Comparison of ENCODE assay signal across 8 cellular contexts in genomic region chr11:8566613-8567210, GRCh38. TPM values are rescaled to one million over a fixed set of nuclear protein-coding genes. Genes with fewer than 3 reads are reported as not detected.
DNase-seq lines count a peak whose midpoint lies in the region; ATAC-seq and TF ChIP-seq lines count a peak whose summit lies in the region.

No MANE protein-coding gene starts in this region.

- peak; percentile 54 to 67 (median 60) for ATAC-seq in right lobe of liver

- H3K4me1 ChIP-seq in HEK293 (ENCODE audit: control insufficient read depth, insufficient read depth, low read length) (no peaks in the 10 kb centered on the region), mammary epithelial cell (ENCODE audit: insufficient read depth, low read length) (peaks cover 13% of the 10 kb centered on the region), right lobe of liver (no peaks in the 10 kb centered on the region)

- H3K79me2 ChIP-seq in mammary epithelial cell (ENCODE audit: insufficient read depth, low read length) = no peaks in the 10 kb centered on the region

- no peak for TF ChIP-seq POLR2A in right lobe of liver (IDR thresholded peaks at IDR 0.05)

- no peaks in the 10 kb centered on the region for H3K9me3 ChIP-seq in HEK293 (ENCODE audit: control insufficient read depth, insufficient read depth, low read depth, low read length)
- H3K9me3 ChIP-seq in mammary epithelial cell (replicated peaks; ENCODE audit: insufficient read depth, low read length) = peaks cover 2% of the 10 kb centered on the region
- H3K9me3 ChIP-seq in right lobe of liver = no peaks in the 10 kb centered on the region

- no TSS peak for BruUV-seq in mammary epithelial cell (replicated peaks; lab: Mats Ljungman, UMichigan)

- DNase-seq in DMS79 treated with DMSO at 0.1 percent for 48 hours (lab: John Stamatoyannopoulos, UW) = peak; percentile 57
- DNase-seq in NCI-H446 treated with DMSO at 0.1 percent for 48 hours (lab: John Stamatoyannopoulos, UW) = peak; percentile 44
- peak; percentile 55 for DNase-seq in mammary epithelial cell
- no peak for DNase-seq in right lobe of liver
- DNase-seq in HuH-7 (ENCODE audit: low spot score) = no peak
- DNase-seq in activated naive CD4-positive, alpha-beta T cell treated with Interleukin-2 at 50 U/mL for 16 hours = no peak
- no peak for DNase-seq in mucosa of gallbladder (ENCODE audit: low spot score)

- no peak overlapping the region for H2AFZ ChIP-seq in mammary epithelial cell (ENCODE audit: low read depth, low read length)

- TF ChIP-seq CTCF in HEK293 (tag by site-specific recombination; IDR thresholded peaks at IDR 0.05) = no peak
- TF ChIP-seq CTCF in mammary epithelial cell (conservative IDR thresholded peaks at IDR 0.05 in 1 of 2, IDR thresholded peaks at IDR 0.05 in 1 of 2; ENCODE audit: extremely low read depth in 1 of 2, insufficient read depth in 1 of 2, low read depth in 1 of 2, low read length in 2 of 2) = peak; percentile 43 to 50
- peak; percentile 66 to 77 (median 69) for TF ChIP-seq CTCF in right lobe of liver (IDR thresholded peaks at IDR 0.05)

- in situ Hi-C loops in mammary epithelial cell (cut with MboI; ENCODE audit: low sequenced_read_pairs in 2 of 2) = loop anchor here (10.0 kb wide), 1 partner anchor 342 kb away; no protein-coding TSS in a partner anchor

- no peaks in the 10 kb centered on the region for H4K20me1 ChIP-seq in mammary epithelial cell (ENCODE audit: insufficient read depth, low read length)

- H3K27me3 ChIP-seq in mammary epithelial cell (ENCODE audit: insufficient read depth, low read length) = no peaks in the 10 kb centered on the region
- no peaks in the 10 kb centered on the region for H3K27me3 ChIP-seq in right lobe of liver

- CTCF ChIA-PET in HEK293 (lab: Yijun Ruan, JAX) = interaction anchor here (0.6 to 5.0 kb wide), 39 partner anchors 8 to 560 kb away, joined by 3 to 54 read pairs (median 4); partner anchors contain the start of gene LMO1
- CTCF ChIA-PET in mammary epithelial cell (lab: Charles Lee; ENCODE audit: low non-redundant PET) = interaction anchor here (0.5 to 0.7 kb wide), 2 partner anchors 318 to 580 kb away, joined by 5 to 23 read pairs; partner anchors contain the start of gene EIF3F

- H3K36me3 ChIP-seq in HEK293 (ENCODE audit: control insufficient read depth in 2 of 2, insufficient read depth in 1 of 2, low read length in 2 of 2) (no peaks in the 10 kb centered on the region), mammary epithelial cell (ENCODE audit: insufficient read depth, low read length) (no peaks in the 10 kb centered on the region), right lobe of liver (no peaks in the 10 kb centered on the region)

- H3K9ac ChIP-seq in mammary epithelial cell (ENCODE audit: insufficient read depth, low read length) = no peak overlapping the region

- dilution Hi-C loops in mammary epithelial cell (cut with HindIII; ENCODE audit: low sequenced_read_pairs) = no loop called here

- 29% methylated on average over 5 of the region's 5 CpGs for WGBS in mammary epithelial cell (ENCODE audit: low coverage, missing lambda C conversion rate)
- WGBS in right lobe of liver (ENCODE audit: insufficient coverage, low coverage, low lambda C conversion rate, missing lambda C conversion rate) = 24% methylated on average over 5 of the region's 5 CpGs

- POLR2A ChIA-PET in HEK293 (lab: Yijun Ruan, JAX) = interaction anchor here (1.5 kb wide), 1 partner anchor 123 kb away, joined by 6 read pairs; no protein-coding TSS in a partner anchor

- intact Hi-C loops in mammary epithelial cell (cut with micrococcal nuclease) = loop anchor here (1.0 to 10.0 kb wide), 10 partner anchors 34 to 560 kb away; no protein-coding TSS in a partner anchor
- intact Hi-C loops in right lobe of liver (cut with DNase I) = loop anchor here in 1 of 2 donors (5.0 kb wide), 1 partner anchor 344 kb away; no protein-coding TSS in a partner anchor

- peak overlapping the region; percentile 42 for H3K4me2 ChIP-seq in mammary epithelial cell (ENCODE audit: insufficient read depth, low read depth, low read length)

- H3K27ac ChIP-seq in HEK293 (ENCODE audit: extremely low read depth, low read depth, low read length) = no peak overlapping the region
- peak overlapping the region; percentile 29 for H3K27ac ChIP-seq in mammary epithelial cell (ENCODE audit: insufficient read depth, low read depth, low read length)
- no peak overlapping the region for H3K27ac ChIP-seq in right lobe of liver

- H3K4me3 ChIP-seq in HEK293 (ENCODE audit: low read depth, low read length) (no peak overlapping the region), mammary epithelial cell (replicated peaks in 1 of 3; ENCODE audit: insufficient read depth in 1 of 3, low read depth in 2 of 3, low read length in 3 of 3) (no peak overlapping the region), right lobe of liver (no peak overlapping the region)

TF ChIP-seq in HEK293, 187 proteins besides CTCF, POLR2A, EP300 and RAD21:
- peak; percentile 75 for TF ChIP-seq ZNF654 (tag by site-specific recombination; IDR thresholded peaks at IDR 0.05; ENCODE audit: low read depth)
- no peak for TF ChIP-seq OVOL3 (tag by site-specific recombination; IDR thresholded peaks at IDR 0.05)
- no peak for TF ChIP-seq ZNF266 (tag by site-specific recombination; IDR thresholded peaks at IDR 0.05; ENCODE audit: low read depth)
- TF ChIP-seq PRDM2 (tag by site-specific recombination; IDR thresholded peaks at IDR 0.05; ENCODE audit: borderline replicate concordance) = no peak

RNA-seq across cellular contexts. Expression of gene STK33, which starts 27.3 kb away (rescaled TPM):
- total RNA-seq in mammary epithelial cell (under 1 TPM in 1 of 2 donors, not detected in 1; 0.17 TPM), right lobe of liver (1 to 10 TPM in 1 of 6 experiments, under 1 TPM in 3, not detected in 2; 0.12 to 1.1 (median 0.42) TPM), mucosa of gallbladder (14.2 TPM)
- polyA plus RNA-seq in mammary epithelial cell = 0.29 TPM
- not detected for polyA minus RNA-seq in mammary epithelial cell

Comparison
In these comparisons a context has a peak if more than half of its experiments do, and no peak if none do; other contexts are left out.
1. DNase-seq: peak in DMS79 treated with DMSO at 0.1 percent for 48 hours (single experiment), NCI-H446 treated with DMSO at 0.1 percent for 48 hours (single experiment) and mammary epithelial cell (single experiment); none in right lobe of liver (0 of 3), HuH-7 (single experiment), activated naive CD4-positive, alpha-beta T cell treated with Interleukin-2 at 50 U/mL for 16 hours (single experiment) and mucosa of gallbladder (single experiment).